13 cellular contexts compared by ENCODE assay signal in the genomic region with DNA sequence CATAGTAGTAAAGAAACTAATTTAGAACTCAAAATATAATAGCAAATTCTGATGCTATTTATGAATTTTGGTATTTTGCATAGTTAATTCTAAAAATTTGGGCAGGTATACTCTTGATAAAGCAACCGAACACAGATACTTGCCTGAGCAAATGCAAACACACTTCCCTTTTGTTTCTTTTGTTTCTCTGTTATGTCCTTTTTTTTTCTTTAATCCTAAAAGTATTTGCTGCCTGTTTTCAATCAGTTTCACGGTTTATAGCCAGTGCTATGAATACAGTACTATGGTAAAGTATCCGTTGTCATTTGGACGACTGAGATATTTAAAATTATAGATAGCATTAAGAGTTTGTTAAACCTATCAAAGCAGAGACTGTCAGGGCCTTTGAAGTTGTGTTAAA. TPM values are rescaled to one million over a fixed set of nuclear protein-coding genes. Genes with fewer than 3 reads are reported as not detected.
DNase-seq lines count a peak whose midpoint lies in the region; ATAC-seq, FAIRE-seq and TF ChIP-seq lines count a peak whose summit lies in the region.
"Had no signal": no experiment of that assay in that cellular context is flagged by ENCODE, and none has a peak within 500 bp of the region (broad histone marks: within the 10 kb centered on the region; RNA-seq: fewer than 3 reads in every experiment).

No MANE protein-coding gene starts in this region.

- POLR2A ChIA-PET in activated CD4-positive, alpha-beta T cell treated with anti-CD3 and anti-CD28 coated beads for 36 hours (lab: Charles Lee) = no interaction called here

- no peaks in the 10 kb centered on the region for H3K27me3 Mint-ChIP-seq in activated CD4-positive, alpha-beta T cell treated with anti-CD3 and anti-CD28 coated beads for 36 hours
- H3K27me3 Mint-ChIP-seq in IgD-negative memory B cell = peaks cover 1% of the 10 kb centered on the region
- no peaks in the 10 kb centered on the region for H3K27me3 Mint-ChIP-seq in activated naive CD8-positive, alpha-beta T cell
- no peaks in the 10 kb centered on the region for H3K27me3 Mint-ChIP-seq in neural crest cell (ENCODE audit: low read depth)

- CTCF ChIA-PET in activated CD4-positive, alpha-beta T cell treated with anti-CD3 and anti-CD28 coated beads for 36 hours (lab: Charles Lee) = no interaction called here

- TF ChIP-seq CTCF in neural crest cell (conservative IDR thresholded peaks at IDR 0.05) (no peak), D721Med (IDR thresholded peaks at IDR 0.05; ENCODE audit: insufficient read depth, missing control alignments) (no peak)

- FAIRE-seq in D721Med (lab: Jason Lieb, UNC) = no peak

- no peak for ATAC-seq in activated CD4-positive, alpha-beta T cell treated with anti-CD3 and anti-CD28 coated beads for 36 hours
- ATAC-seq in HG03095 (IDR thresholded peaks at IDR 0.05; ENCODE audit: unreplicated experiment) = no peak
- ATAC-seq: gastroesophageal sphincter, HCT116, left ventricle myocardium superior, psoas muscle had no signal

- intact Hi-C loops in activated CD4-positive, alpha-beta T cell treated with anti-CD3 and anti-CD28 coated beads for 36 hours (cut with DNase I, micrococcal nuclease) = loop anchor here in 1 of 2 experiments (2.0 kb wide), 1 partner anchor 85 kb away; the partner anchor contains the start of gene HPRT1

- no peak for DNase-seq in activated CD4-positive, alpha-beta T cell treated with anti-CD3 and anti-CD28 coated beads for 36 hours
- DNase-seq in activated CD4-positive, alpha-beta T cell treated with anti-CD3 and anti-CD28 coated beads for 4 hours = no peak
- DNase-seq in neural crest cell (ENCODE audit: low read depth, low spot score) = no peak
- DNase-seq in activated CD8-positive, alpha-beta memory T cell treated with anti-CD3 and anti-CD28 coated beads for 24 hours = no peak
- DNase-seq in D721Med (ENCODE audit: insufficient read length, low spot score) = no peak
- DNase-seq: left ventricle myocardium superior; psoas muscle; stimulated activated CD4-positive, alpha-beta T cell treated with anti-CD3 and anti-CD28 coated beads, Interleukin-4, amount 100 ng/mL, for 24 hours had no signal

- no peaks in the 10 kb centered on the region for H3K9me3 Mint-ChIP-seq in activated CD4-positive, alpha-beta T cell treated with anti-CD3 and anti-CD28 coated beads for 36 hours (ENCODE audit: low read depth)
- H3K9me3 Mint-ChIP-seq in IgD-negative memory B cell (no peaks in the 10 kb centered on the region), neural crest cell (peaks cover 2% of the 10 kb centered on the region)
- no peaks in the 10 kb centered on the region for H3K9me3 Mint-ChIP-seq in activated naive CD8-positive, alpha-beta T cell (ENCODE audit: low read depth)

- H3K27ac Mint-ChIP-seq in activated CD4-positive, alpha-beta T cell treated with anti-CD3 and anti-CD28 coated beads for 36 hours = peak overlapping the region; percentile 58
- H3K27ac Mint-ChIP-seq in IgD-negative memory B cell (peak overlapping the region; percentile 58 to 97 (median 89)), neural crest cell (ENCODE audit: unreplicated experiment) (no peak overlapping the region)
- H3K27ac Mint-ChIP-seq in activated naive CD8-positive, alpha-beta T cell = peak overlapping the region; percentile 64

- peaks cover 14% of the 10 kb centered on the region for H3K4me1 Mint-ChIP-seq in activated CD4-positive, alpha-beta T cell treated with anti-CD3 and anti-CD28 coated beads for 36 hours
- H3K4me1 Mint-ChIP-seq in IgD-negative memory B cell (peaks cover 11 to 15% (median 13%) of the 10 kb centered on the region in 3 donors), neural crest cell (peaks cover 30% of the 10 kb centered on the region)
- peaks cover 24% of the 10 kb centered on the region for H3K4me1 Mint-ChIP-seq in activated naive CD8-positive, alpha-beta T cell (ENCODE audit: low read depth)

- peak overlapping the region; percentile 96 for H3K4me3 Mint-ChIP-seq in activated CD4-positive, alpha-beta T cell treated with anti-CD3 and anti-CD28 coated beads for 36 hours
- H3K4me3 Mint-ChIP-seq in IgD-negative memory B cell (peak overlapping the region; percentile 59 to 94 (median 92)), neural crest cell (peak overlapping the region; percentile 98)
- peak overlapping the region; percentile 97 for H3K4me3 Mint-ChIP-seq in activated naive CD8-positive, alpha-beta T cell

- peaks cover 15% of the 10 kb centered on the region for H3K36me3 Mint-ChIP-seq in activated CD4-positive, alpha-beta T cell treated with anti-CD3 and anti-CD28 coated beads for 36 hours (ENCODE audit: low read depth)
- H3K36me3 Mint-ChIP-seq in IgD-negative memory B cell = peaks cover 2% of the 10 kb centered on the region
- peaks cover 4% of the 10 kb centered on the region for H3K36me3 Mint-ChIP-seq in activated naive CD8-positive, alpha-beta T cell
- H3K36me3 Mint-ChIP-seq in neural crest cell (ENCODE audit: low read depth) = peaks cover 3% of the 10 kb centered on the region

RNA-seq across cellular contexts. Expression of gene PHF6, which starts 2.6 kb away (rescaled TPM):
- 10 to 100 TPM; 53.3 to 60.6 TPM for total RNA-seq in activated CD4-positive, alpha-beta T cell treated with anti-CD3 and anti-CD28 coated beads for 36 hours
- 39.8 TPM for polyA plus RNA-seq in IgD-negative memory B cell
- total RNA-seq in neural crest cell = 92.6 and 98.3 TPM in 2 replicates
